ENCODE assay signal across 12 cellular contexts in the genomic region with DNA sequence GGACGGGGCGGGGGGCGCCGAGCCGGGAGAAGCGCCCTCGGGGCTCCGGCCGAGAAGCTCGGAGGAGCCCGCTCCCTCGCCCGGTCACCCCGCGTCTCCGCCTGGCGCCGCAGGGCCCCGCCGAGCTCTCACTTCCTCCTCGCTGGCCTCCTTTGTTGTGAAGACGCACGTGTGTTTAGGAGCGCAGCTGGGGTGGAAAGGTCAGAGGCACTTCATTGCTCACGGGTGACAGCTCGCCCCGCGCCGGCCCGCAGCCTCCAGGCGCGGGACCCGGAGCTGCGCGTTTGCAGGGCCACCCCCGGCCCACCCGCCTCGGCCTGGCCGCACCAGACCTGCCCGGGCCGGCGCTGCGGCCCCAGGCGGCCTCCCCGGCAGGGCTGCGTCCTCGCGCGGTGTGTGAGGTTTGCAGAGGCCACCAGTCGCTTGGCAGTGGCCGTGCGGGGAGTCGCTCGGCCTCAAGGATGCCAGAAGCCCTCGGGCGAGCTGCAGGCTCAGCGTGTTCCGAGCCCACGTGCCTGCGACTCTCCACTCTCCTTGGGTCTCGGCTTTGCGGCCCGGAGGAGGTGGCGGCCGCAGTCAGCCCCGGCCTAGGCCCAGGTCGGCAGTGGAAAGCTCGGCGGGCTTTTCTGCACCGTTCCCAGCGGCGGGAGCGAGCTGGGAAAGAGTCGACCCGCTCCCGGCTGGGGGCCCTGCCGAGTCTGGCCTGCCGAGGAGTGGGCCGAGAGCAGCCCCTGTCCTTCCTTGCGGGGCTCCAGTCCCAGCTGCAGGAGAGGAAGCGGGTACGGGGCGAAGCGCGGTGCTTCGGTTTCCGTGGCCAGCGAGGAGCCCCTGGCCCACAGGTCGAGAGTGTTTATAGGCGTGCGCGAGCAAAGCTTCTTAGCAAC. TPM values are rescaled to one million over a fixed set of nuclear protein-coding genes. Genes with fewer than 3 reads are reported as not detected.
DNase-seq lines count a peak whose midpoint lies in the region; ATAC-seq and TF ChIP-seq lines count a peak whose summit lies in the region.
"Had no signal": no experiment of that assay in that cellular context is flagged by ENCODE, and none has a peak within 500 bp of the region (broad histone marks: within the 10 kb centered on the region; RNA-seq: fewer than 3 reads in every experiment).

No MANE protein-coding gene starts in this region.

- dilution Hi-C loops in mammary epithelial cell (cut with HindIII; ENCODE audit: low sequenced_read_pairs) = no loop called here

- intact Hi-C loops in mammary epithelial cell (cut with micrococcal nuclease) = loop anchor here (5.0 kb wide), 3 partner anchors 57 to 337 kb away; no protein-coding TSS in a partner anchor

- no peak overlapping the region for H3K9ac ChIP-seq in mammary epithelial cell (ENCODE audit: insufficient read depth, low read length)
- no peak overlapping the region for H3K9ac ChIP-seq in subcutaneous abdominal adipose tissue (ENCODE audit: low read length in 5 of 5)

- H3K27ac ChIP-seq in mammary epithelial cell (ENCODE audit: insufficient read depth, low read depth, low read length) = no peak overlapping the region
- H3K27ac ChIP-seq in subcutaneous abdominal adipose tissue (ENCODE audit: low read depth, low read length) = peak overlapping the region; percentile 37
- no peak overlapping the region for H3K27ac ChIP-seq in caudate nucleus (ENCODE audit: low read depth, low read length)

- BruUV-seq in mammary epithelial cell (replicated peaks; lab: Mats Ljungman, UMichigan) = no TSS peak

- peak overlapping the region; percentile 92 for H3K4me2 ChIP-seq in mammary epithelial cell (ENCODE audit: insufficient read depth, low read depth, low read length)

- DNase-seq in SHP77 (lab: John Stamatoyannopoulos, UW) (peak; percentile 30 to 38), SHP77 treated with DMSO at 0.1 percent for 48 hours (lab: John Stamatoyannopoulos, UW) (no peak), mammary epithelial cell (no peak), left kidney (ENCODE audit: low read depth, low spot score) (peak; percentile 79), caudate nucleus (lab: John Stamatoyannopoulos, UW) (no peak)
- DNase-seq: activated CD8-positive, alpha-beta memory T cell treated with anti-CD3 and anti-CD28 coated beads, Interleukin-2, amount 50 U/mL, for 4 hours; NCI-H1930; SW 1271 had no signal

- no peak for ATAC-seq in GM21737 (IDR thresholded peaks at IDR 0.05; ENCODE audit: unreplicated experiment)
- no peak for ATAC-seq in GM18517 (IDR thresholded peaks at IDR 0.05; ENCODE audit: unreplicated experiment)
- ATAC-seq: A549 had no signal

- peak overlapping the region in 2 of 3 experiments; percentile 4 to 87 for H3K4me3 ChIP-seq in mammary epithelial cell (replicated peaks in 1 of 3; ENCODE audit: insufficient read depth in 1 of 3, low read depth in 2 of 3, low read length in 3 of 3)
- H3K4me3 ChIP-seq in subcutaneous abdominal adipose tissue (ENCODE audit: low read depth in 1 of 5, low read length in 5 of 5) = peak overlapping the region in 2 of 5 donors; percentile 36 to 69

- peaks cover 8% of the 10 kb centered on the region for H3K4me1 ChIP-seq in mammary epithelial cell (ENCODE audit: insufficient read depth, low read length)
- peaks cover 1 to 39% (median 29%) of the 10 kb centered on the region in 5 donors for H3K4me1 ChIP-seq in subcutaneous abdominal adipose tissue (ENCODE audit: control insufficient read depth in 5 of 5, insufficient read depth in 5 of 5, low read length in 5 of 5)

- WGBS in mammary epithelial cell (ENCODE audit: low coverage, missing lambda C conversion rate) = 96% methylated on average over 29 of the region's 92 CpGs

- CTCF ChIA-PET in mammary epithelial cell (lab: Charles Lee; ENCODE audit: low non-redundant PET) = no interaction called here

- no peaks in the 10 kb centered on the region for H3K36me3 ChIP-seq in mammary epithelial cell (ENCODE audit: insufficient read depth, low read length)
- H3K36me3 ChIP-seq in subcutaneous abdominal adipose tissue (ENCODE audit: control insufficient read depth in 5 of 5, insufficient read depth in 5 of 5, low read length in 5 of 5) = no peaks in the 10 kb centered on the region

- H3K9me3 ChIP-seq in mammary epithelial cell (replicated peaks; ENCODE audit: insufficient read depth, low read length) (no peaks in the 10 kb centered on the region), subcutaneous abdominal adipose tissue (ENCODE audit: control insufficient read depth in 5 of 5, low read length in 5 of 5) (no peaks in the 10 kb centered on the region)
- H3K9me3 ChIP-seq: A549 had no signal

- in situ Hi-C loops in mammary epithelial cell (cut with MboI; ENCODE audit: low sequenced_read_pairs in 2 of 2) = loop anchor here in 1 of 2 donors (25.0 kb wide), 1 partner anchor 497 kb away; no protein-coding TSS in a partner anchor

- TF ChIP-seq CTCF in mammary epithelial cell (conservative IDR thresholded peaks at IDR 0.05 in 1 of 2, IDR thresholded peaks at IDR 0.05 in 1 of 2; ENCODE audit: extremely low read depth in 1 of 2, insufficient read depth in 1 of 2, low read depth in 1 of 2, low read length in 2 of 2) = no peak

- no peak overlapping the region for H2AFZ ChIP-seq in mammary epithelial cell (ENCODE audit: low read depth, low read length)

- H4K20me1 ChIP-seq in mammary epithelial cell (ENCODE audit: insufficient read depth, low read length) = no peaks in the 10 kb centered on the region

- H3K27me3 ChIP-seq in mammary epithelial cell (ENCODE audit: insufficient read depth, low read length) = no peaks in the 10 kb centered on the region
- peaks cover 4 to 42% (median 34%) of the 10 kb centered on the region in 5 donors for H3K27me3 ChIP-seq in subcutaneous abdominal adipose tissue (ENCODE audit: control insufficient read depth in 5 of 5, insufficient read depth in 4 of 5, low read length in 5 of 5)

- peaks cover 75% of the 10 kb centered on the region for H3K79me2 ChIP-seq in mammary epithelial cell (ENCODE audit: insufficient read depth, low read length)

RNA-seq across cellular contexts. Expression of gene FOXC1, which starts 5.3 kb away (rescaled TPM):
- total RNA-seq in mammary epithelial cell = 10 to 100 TPM; 12.1 to 15.8 TPM
- 4.6 TPM for polyA plus RNA-seq in mammary epithelial cell
- 1.7 TPM for polyA minus RNA-seq in mammary epithelial cell

Comparison
In these comparisons a context has a peak if more than half of its experiments do, and no peak if none do; other contexts are left out.
1. DNase-seq: peak in SHP77 (2 of 2) and left kidney (single experiment); none in SHP77 treated with DMSO at 0.1 percent for 48 hours (single experiment), mammary epithelial cell (single experiment) and caudate nucleus (0 of 61).